Comparison of ENCODE assay signal across 7 cellular contexts in the genomic region with DNA sequence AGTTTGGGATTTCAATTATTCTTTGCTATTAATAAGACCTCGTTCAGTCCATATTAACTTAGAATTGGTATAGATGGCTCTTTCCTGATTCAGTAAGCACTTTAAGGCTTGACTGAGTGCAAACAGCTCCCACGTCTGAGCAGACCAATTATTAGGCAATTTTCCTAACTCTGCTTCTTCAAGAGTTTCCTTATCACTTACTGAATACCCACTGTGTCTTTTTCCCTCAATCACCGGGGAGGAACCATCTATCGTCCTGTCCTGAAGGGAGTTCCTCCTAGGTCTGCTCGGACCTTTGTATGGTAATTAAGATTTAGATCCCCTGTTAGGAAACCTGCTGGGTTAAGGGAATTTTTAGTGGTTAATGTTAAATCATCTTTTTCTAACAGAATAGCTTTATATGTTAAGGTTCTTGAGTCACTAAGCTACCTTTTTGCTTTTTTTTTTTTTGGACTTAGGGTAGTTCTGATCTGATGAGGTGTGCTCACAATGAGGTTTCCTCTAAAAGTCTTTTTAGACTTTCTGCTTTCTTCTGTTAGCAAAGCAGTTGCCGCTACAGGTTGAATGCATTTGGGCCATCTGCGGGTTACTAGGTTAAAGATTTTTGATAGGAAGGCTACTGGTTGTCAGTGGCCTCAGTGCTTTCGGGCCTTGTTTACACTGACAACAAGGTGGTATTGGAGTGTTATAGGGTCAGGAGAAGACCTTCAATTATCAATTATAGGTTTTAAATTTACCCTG.
A peak's percentile ranks its signal among the peaks of the same experiment; 100 is the strongest.
DNase-seq lines count a peak whose midpoint lies in the region; ATAC-seq and TF ChIP-seq lines count a peak whose summit lies in the region.
"Not testable (repeated sequence)": the region's sequence is repeated elsewhere in the genome, so short reads cannot be mapped to it uniquely, and the experiment has no call there.

No MANE protein-coding gene starts in this region.

- H3K9me3 Mint-ChIP-seq in H9; activated CD4-positive, alpha-beta T cell treated with anti-CD3 and anti-CD28 coated beads for 36 hours (ENCODE audit: low read depth); activated T-helper 2 cell treated with anti-CD3 and anti-CD28 coated beads, Interferon-gamma antibody, Interleukin-2, Interleukin-4, amounts not matched to agents 10 μg/mL and 5 μg/mL and 100 μg/mL, durations not matched to agents 14 hours and 24 hours and 36 hours; chondrocyte (ENCODE audit: low read depth); natural killer cell treated with Interleukin-12 subunit alpha and Interleukin-12 subunit beta and Interleukin-15 and Interleukin-18, amount 100 ng/mL, for 72 hours; stimulated activated effector memory CD8-positive, alpha-beta T cell treated with anti-CD3 and anti-CD28 coated beads, Interleukin-12 subunit alpha, Interleukin-12 subunit beta, amount 100 ng/mL, for 72 hours: not testable (repeated sequence)

- H4K20me1 ChIP-seq in H9 (ENCODE audit: control insufficient read depth, insufficient read depth, insufficient read length), result not testable (repeated sequence)

- not testable (repeated sequence) for DNase-seq in H9; activated CD4-positive, alpha-beta T cell treated with anti-CD3 and anti-CD28 coated beads for 36 hours; activated T-helper 2 cell treated with anti-CD3 and anti-CD28 coated beads, Interferon-gamma antibody, Interleukin-2, Interleukin-4, amounts not matched to agents 10 μg/mL and 5 μg/mL and 100 μg/mL, durations not matched to agents 14 hours and 24 hours and 36 hours (ENCODE audit: low spot score); chondrocyte (ENCODE audit: low spot score); foreskin keratinocyte; natural killer cell treated with Interleukin-12 subunit alpha and Interleukin-12 subunit beta and Interleukin-15 and Interleukin-18, amount 100 ng/mL, for 72 hours (ENCODE audit: low spot score); stimulated activated effector memory CD8-positive, alpha-beta T cell treated with anti-CD3 and anti-CD28 coated beads, Interleukin-12 subunit alpha, Interleukin-12 subunit beta, amount 100 ng/mL, for 72 hours (ENCODE audit: low spot score in 2 of 2)

- not testable (repeated sequence) for H3K18ac ChIP-seq in H9 (ENCODE audit: insufficient read length, low read depth, low read length)

- H2BK20ac ChIP-seq in H9 (ENCODE audit: low read depth, low read length, poor library complexity, severe bottlenecking), result not testable (repeated sequence)

- H3K9me3 ChIP-seq in H9 (ENCODE audit: control insufficient read depth, low read depth, low read length), result not testable (repeated sequence)

- H2BK12ac ChIP-seq in H9 (ENCODE audit: insufficient read length, low read depth, low read length), result not testable (repeated sequence)

- H2AFZ ChIP-seq in H9 (ENCODE audit: low read length), result not testable (repeated sequence)

- not testable (repeated sequence) for H2AK5ac ChIP-seq in H9 (ENCODE audit: insufficient read length, low read length)

- not testable (repeated sequence) for H3K79me2 ChIP-seq in H9 (ENCODE audit: insufficient read depth, low read length)

- H3K14ac ChIP-seq in H9 (ENCODE audit: insufficient read depth, low read length), result not testable (repeated sequence)

- not testable (repeated sequence) for H3K56ac ChIP-seq in H9 (ENCODE audit: insufficient read length, low read depth, low read length)

- H4K8ac ChIP-seq in H9 (replicated peaks; ENCODE audit: insufficient read length, low read depth, low read length), result not testable (repeated sequence)

- peak overlapping the region; percentile 39 to 81 (median 75); a peak in 2 of 7 replicates for H3K27ac Mint-ChIP-seq in H9
- peak overlapping the region; percentile 1 for H3K27ac Mint-ChIP-seq in activated CD4-positive, alpha-beta T cell treated with anti-CD3 and anti-CD28 coated beads for 36 hours
- peak overlapping the region; percentile 79 for H3K27ac Mint-ChIP-seq in activated T-helper 2 cell treated with anti-CD3 and anti-CD28 coated beads, Interferon-gamma antibody, Interleukin-2, Interleukin-4, amounts not matched to agents 10 μg/mL and 5 μg/mL and 100 μg/mL, durations not matched to agents 14 hours and 24 hours and 36 hours
- H3K27ac Mint-ChIP-seq in chondrocyte (ENCODE audit: unreplicated experiment), result peak overlapping the region; percentile 8
- H3K27ac Mint-ChIP-seq in natural killer cell treated with Interleukin-12 subunit alpha and Interleukin-12 subunit beta and Interleukin-15 and Interleukin-18, amount 100 ng/mL, for 72 hours, result peak overlapping the region; percentile 35 to 83
- peak overlapping the region; percentile 84 for H3K27ac Mint-ChIP-seq in stimulated activated effector memory CD8-positive, alpha-beta T cell treated with anti-CD3 and anti-CD28 coated beads, Interleukin-12 subunit alpha, Interleukin-12 subunit beta, amount 100 ng/mL, for 72 hours

- ATAC-seq in activated CD4-positive, alpha-beta T cell treated with anti-CD3 and anti-CD28 coated beads for 36 hours; foreskin keratinocyte; natural killer cell treated with Interleukin-12 subunit alpha and Interleukin-12 subunit beta and Interleukin-15 and Interleukin-18, amount 100 ng/mL, for 72 hours; stimulated activated effector memory CD8-positive, alpha-beta T cell treated with anti-CD3 and anti-CD28 coated beads, Interleukin-12 subunit alpha, Interleukin-12 subunit beta, amount 100 ng/mL, for 72 hours: not testable (repeated sequence)

- intact Hi-C loops in activated CD4-positive, alpha-beta T cell treated with anti-CD3 and anti-CD28 coated beads for 36 hours (cut with DNase I, micrococcal nuclease), result not testable (repeated sequence)
- intact Hi-C loops in activated T-helper 2 cell treated with anti-CD3 and anti-CD28 coated beads, Interferon-gamma antibody, Interleukin-2, Interleukin-4, amounts not matched to agents 10 μg/mL and 5 μg/mL and 100 μg/mL, durations not matched to agents 14 hours and 24 hours and 36 hours (cut with micrococcal nuclease), result loop anchor here (2.0 kb wide), 1 partner anchor 26 kb away; no protein-coding TSS in a partner anchor

- peaks cover 5 to 13% (median 9%) of the 10 kb centered on the region in 3 experiments; a peak in 6 of 7 replicates for H3K36me3 Mint-ChIP-seq in H9 (ENCODE audit: insufficient read depth in 1 of 3, low read depth in 3 of 3)
- H3K36me3 Mint-ChIP-seq in activated CD4-positive, alpha-beta T cell treated with anti-CD3 and anti-CD28 coated beads for 36 hours (ENCODE audit: low read depth); activated T-helper 2 cell treated with anti-CD3 and anti-CD28 coated beads, Interferon-gamma antibody, Interleukin-2, Interleukin-4, amounts not matched to agents 10 μg/mL and 5 μg/mL and 100 μg/mL, durations not matched to agents 14 hours and 24 hours and 36 hours (ENCODE audit: low read depth); chondrocyte (ENCODE audit: low read depth): not testable (repeated sequence)
- H3K36me3 Mint-ChIP-seq in natural killer cell treated with Interleukin-12 subunit alpha and Interleukin-12 subunit beta and Interleukin-15 and Interleukin-18, amount 100 ng/mL, for 72 hours, result peaks cover 21% of the 10 kb centered on the region
- peaks cover 16% of the 10 kb centered on the region for H3K36me3 Mint-ChIP-seq in stimulated activated effector memory CD8-positive, alpha-beta T cell treated with anti-CD3 and anti-CD28 coated beads, Interleukin-12 subunit alpha, Interleukin-12 subunit beta, amount 100 ng/mL, for 72 hours

- not testable (repeated sequence) for H3K23ac ChIP-seq in H9 (ENCODE audit: insufficient read length, low read depth, low read length)

- H3K4me1 Mint-ChIP-seq in H9 (peaks cover 55 to 56% of the 10 kb centered on the region in 2 experiments), chondrocyte (ENCODE audit: low read depth) (peaks cover 17% of the 10 kb centered on the region)
- H3K4me1 Mint-ChIP-seq in activated CD4-positive, alpha-beta T cell treated with anti-CD3 and anti-CD28 coated beads for 36 hours, result peaks cover 22% of the 10 kb centered on the region
- H3K4me1 Mint-ChIP-seq in activated T-helper 2 cell treated with anti-CD3 and anti-CD28 coated beads, Interferon-gamma antibody, Interleukin-2, Interleukin-4, amounts not matched to agents 10 μg/mL and 5 μg/mL and 100 μg/mL, durations not matched to agents 14 hours and 24 hours and 36 hours (ENCODE audit: low read depth), result peaks cover 28% of the 10 kb centered on the region
- H3K4me1 Mint-ChIP-seq in natural killer cell treated with Interleukin-12 subunit alpha and Interleukin-12 subunit beta and Interleukin-15 and Interleukin-18, amount 100 ng/mL, for 72 hours (ENCODE audit: low read depth in 2 of 2), result peaks cover 23 to 30% of the 10 kb centered on the region in 2 donors
- peaks cover 26% of the 10 kb centered on the region for H3K4me1 Mint-ChIP-seq in stimulated activated effector memory CD8-positive, alpha-beta T cell treated with anti-CD3 and anti-CD28 coated beads, Interleukin-12 subunit alpha, Interleukin-12 subunit beta, amount 100 ng/mL, for 72 hours

- not testable (repeated sequence) for H4K91ac ChIP-seq in H9 (ENCODE audit: insufficient read length, low read depth, low read length)

- H3K4ac ChIP-seq in H9 (ENCODE audit: low read depth, low read length), result not testable (repeated sequence)

- H3K9ac ChIP-seq in H9 (ENCODE audit: extremely low read depth, insufficient read length, low read length), result not testable (repeated sequence)

- H3K4me2 ChIP-seq in H9 (ENCODE audit: insufficient read depth, insufficient read length, low read length), result not testable (repeated sequence)

- not testable (repeated sequence) for H3K23me2 ChIP-seq in H9 (ENCODE audit: insufficient read length, low read depth, low read length, poor library complexity, severe bottlenecking)

- not testable (repeated sequence) for H3K27me3 ChIP-seq in H9 (ENCODE audit: insufficient read depth, low read length); foreskin keratinocyte

- not testable (repeated sequence) for H3T11ph ChIP-seq in H9 (ENCODE audit: low read length)

- no CpG with 5 or more reads among the region's 8 CpGs for WGBS in H9 (ENCODE audit: extremely low coverage, insufficient read length, low lambda C conversion rate)

- H4K5ac ChIP-seq in H9 (ENCODE audit: insufficient read length, low read depth, low read length), result not testable (repeated sequence)

- H2BK120ac ChIP-seq in H9 (ENCODE audit: low read depth, low read length, poor library complexity, severe bottlenecking), result not testable (repeated sequence)

- H3K4me3 Mint-ChIP-seq in H9, result peak overlapping the region in 1 of 2 experiments; percentile 48; a peak in 3 of 5 replicates
- H3K4me3 Mint-ChIP-seq in activated CD4-positive, alpha-beta T cell treated with anti-CD3 and anti-CD28 coated beads for 36 hours; activated T-helper 2 cell treated with anti-CD3 and anti-CD28 coated beads, Interferon-gamma antibody, Interleukin-2, Interleukin-4, amounts not matched to agents 10 μg/mL and 5 μg/mL and 100 μg/mL, durations not matched to agents 14 hours and 24 hours and 36 hours (ENCODE audit: low read depth); chondrocyte (ENCODE audit: unreplicated experiment); stimulated activated effector memory CD8-positive, alpha-beta T cell treated with anti-CD3 and anti-CD28 coated beads, Interleukin-12 subunit alpha, Interleukin-12 subunit beta, amount 100 ng/mL, for 72 hours: not testable (repeated sequence)
- peak overlapping the region; percentile 10 for H3K4me3 Mint-ChIP-seq in natural killer cell treated with Interleukin-12 subunit alpha and Interleukin-12 subunit beta and Interleukin-15 and Interleukin-18, amount 100 ng/mL, for 72 hours

- POLR2A ChIA-PET in activated CD4-positive, alpha-beta T cell treated with anti-CD3 and anti-CD28 coated beads for 36 hours (lab: Charles Lee), result interaction anchor here (0.6 kb wide), 1 partner anchor 13 kb away, joined by 3 read pairs; no protein-coding TSS in a partner anchor

- H3K27ac ChIP-seq in H9 (ENCODE audit: insufficient read length, low read depth, low read length), result not testable (repeated sequence)
- H3K27ac ChIP-seq in foreskin keratinocyte, result peak overlapping the region; percentile 71

- TF ChIP-seq CTCF in H9 (conservative IDR thresholded peaks at IDR 0.05); chondrocyte (IDR thresholded peaks at IDR 0.05); foreskin keratinocyte (conservative IDR thresholded peaks at IDR 0.05): not testable (repeated sequence)

- not testable (repeated sequence) for H3K79me1 ChIP-seq in H9 (ENCODE audit: insufficient read depth, low read depth, low read length, poor library complexity, severe bottlenecking)

- not testable (repeated sequence) for H3K4me1 ChIP-seq in H9 (ENCODE audit: insufficient read depth, low read length); foreskin keratinocyte

- not testable (repeated sequence) for H2BK5ac ChIP-seq in H9 (ENCODE audit: insufficient read length, low read length)

- not testable (repeated sequence) for H3K27me3 Mint-ChIP-seq in H9 (ENCODE audit: low read depth); activated CD4-positive, alpha-beta T cell treated with anti-CD3 and anti-CD28 coated beads for 36 hours; activated T-helper 2 cell treated with anti-CD3 and anti-CD28 coated beads, Interferon-gamma antibody, Interleukin-2, Interleukin-4, amounts not matched to agents 10 μg/mL and 5 μg/mL and 100 μg/mL, durations not matched to agents 14 hours and 24 hours and 36 hours (ENCODE audit: low read depth); chondrocyte (ENCODE audit: low read depth); natural killer cell treated with Interleukin-12 subunit alpha and Interleukin-12 subunit beta and Interleukin-15 and Interleukin-18, amount 100 ng/mL, for 72 hours

- H2BK15ac ChIP-seq in H9 (ENCODE audit: low read depth, low read length), result not testable (repeated sequence)

- CTCF ChIA-PET in activated CD4-positive, alpha-beta T cell treated with anti-CD3 and anti-CD28 coated beads for 36 hours (lab: Charles Lee), result not testable (repeated sequence)

Comparison
In these comparisons a context has a peak if more than half of its experiments do, and no peak if none do; other contexts are left out.
1. H3K27ac Mint-ChIP-seq: peak in every context shown above with its lines; median percentile 84 in stimulated activated effector memory CD8-positive, alpha-beta T cell treated with anti-CD3 and anti-CD28 coated beads, Interleukin-12 subunit alpha, Interleukin-12 subunit beta, amount 100 ng/mL, for 72 hours; 79 in activated T-helper 2 cell treated with anti-CD3 and anti-CD28 coated beads, Interferon-gamma antibody, Interleukin-2, Interleukin-4, amounts not matched to agents 10 μg/mL and 5 μg/mL and 100 μg/mL, durations not matched to agents 14 hours and 24 hours and 36 hours; 75 in H9; 59 in natural killer cell treated with Interleukin-12 subunit alpha and Interleukin-12 subunit beta and Interleukin-15 and Interleukin-18, amount 100 ng/mL, for 72 hours; 8 in chondrocyte; 1 in activated CD4-positive, alpha-beta T cell treated with anti-CD3 and anti-CD28 coated beads for 36 hours.